Comparison of ENCODE assay signal across 11 cellular contexts in genomic region chr11:67273260-67273990, GRCh38. TPM values are rescaled to one million over a fixed set of nuclear protein-coding genes. Genes with fewer than 3 reads are reported as not detected.
DNase-seq lines count a peak whose midpoint lies in the region; ATAC-seq, FAIRE-seq and TF ChIP-seq lines count a peak whose summit lies in the region.
"Had no signal": no experiment of that assay in that cellular context is flagged by ENCODE, and none has a peak within 500 bp of the region (broad histone marks: within the 10 kb centered on the region; RNA-seq: fewer than 3 reads in every experiment).

No MANE protein-coding gene starts in this region.

- DNase-seq in GM12892 (ENCODE audit: insufficient read length) (no peak), T-helper 9 cell (peak; percentile 1), Right ventricle myocardium inferior (ENCODE audit: missing footprints) (no peak), NCI-H1048 (lab: John Stamatoyannopoulos, UW) (no peak), SIG-M5 treated with dmso at 0.1 percent for 504 hours (lab: John Stamatoyannopoulos, UW; ENCODE audit: unreplicated experiment) (no peak)
- DNase-seq in stimulated activated naive CD4-positive, alpha-beta T cell (lab: John Stamatoyannopoulos, UW): no peak

- ATAC-seq in Right ventricle myocardium inferior (peak; percentile 35), GM21367 (IDR thresholded peaks at IDR 0.05; ENCODE audit: unreplicated experiment) (no peak)

- intact Hi-C loops in Right ventricle myocardium inferior (cut with DNase I): no loop called here

- H3K27ac ChIP-seq in skin epidermis: peak overlapping the region in 19 of 21 experiments; percentile 43 to 100 (median 93)
- H3K27ac ChIP-seq: cardiac muscle cell had no signal

- H3K4me3 ChIP-seq in skin epidermis: no peak overlapping the region
- H3K4me3 ChIP-seq: cardiac muscle cell had no signal

- TF ChIP-seq POLR2A in GM12892 (IDR thresholded peaks at IDR 0.05; ENCODE audit: low read depth, low read length): no peak

- peak; percentile 90 for FAIRE-seq in GM12892 (lab: Jason Lieb, UNC)
- FAIRE-seq: H54, keratinocyte had no signal

RNA-seq across cellular contexts. Expression of gene GRK2, which starts 7.2 kb away (rescaled TPM):
- polyA plus RNA-seq in GM12892 (2012; ENCODE audit: missing spikeins): 131 TPM
- total RNA-seq in Right ventricle myocardium inferior: 54.1 TPM

RNA-seq across cellular contexts. Expression of gene ANKRD13D, which starts 15.7 kb away (rescaled TPM):
- polyA plus RNA-seq in GM12892 (2012; ENCODE audit: missing spikeins): 22.1 TPM
- 15.2 TPM for total RNA-seq in Right ventricle myocardium inferior

RNA-seq across cellular contexts. Expression of gene SSH3, which starts 29.9 kb away (rescaled TPM):
- 0.30 TPM for polyA plus RNA-seq in GM12892 (2012; ENCODE audit: missing spikeins)
- 15.8 TPM for total RNA-seq in Right ventricle myocardium inferior
